Comparison of ENCODE assay signal across 1 cellular context in genomic region chrX:123256378-123256777, GRCh38.
TF ChIP-seq lines count a peak whose summit lies in the region.

No MANE protein-coding gene starts in this region.

TF ChIP-seq in GM12878, 131 proteins besides CTCF, POLR2A, EP300 and RAD21 (continued from another document):
- TF ChIP-seq ZBTB40 (IDR thresholded peaks at IDR 0.05; ENCODE audit: borderline replicate concordance) (no peak), DPF2 (IDR thresholded peaks at IDR 0.05) (no peak), POLR2AphosphoS2 (IDR thresholded peaks at IDR 0.05; ENCODE audit: low read depth, low read length) (no peak), NR2C1 (IDR thresholded peaks at IDR 0.05) (peak; percentile 76), FOS (IDR thresholded peaks at IDR 0.05; ENCODE audit: borderline replicate concordance, extremely low read depth, insufficient read length) (no peak), REST (IDR thresholded peaks at IDR 0.05; ENCODE audit: low read depth, low read length) (no peak), CHD2 (IDR thresholded peaks at IDR 0.05; ENCODE audit: borderline replicate concordance, low read depth, low read length) (no peak), NR2C2 (IDR thresholded peaks at IDR 0.05; ENCODE audit: borderline replicate concordance, control insufficient read depth, insufficient read length, low read depth) (no peak), PKNOX1 (IDR thresholded peaks at IDR 0.05) (no peak), MLLT1 (IDR thresholded peaks at IDR 0.05) (no peak), MXI1 (IDR thresholded peaks at IDR 0.05; ENCODE audit: low read depth, low read length) (no peak), SIX5 (IDR thresholded peaks at IDR 0.05; ENCODE audit: low read depth, low read length, severe bottlenecking) (no peak), CBFB (IDR thresholded peaks at IDR 0.05; ENCODE audit: low read depth) (no peak), PRDM15 (CRISPR knock-in tag; IDR thresholded peaks at IDR 0.05) (no peak), EZH2 (IDR thresholded peaks at IDR 0.05; ENCODE audit: borderline replicate concordance, control insufficient read depth, low read depth, low read length) (no peak), PAX8 (IDR thresholded peaks at IDR 0.05) (no peak), BHLHE40 (IDR thresholded peaks at IDR 0.05; ENCODE audit: borderline replicate concordance in 1 of 2, low read depth in 2 of 2, low read length in 1 of 2) (no peak), TAF1 (IDR thresholded peaks at IDR 0.05; ENCODE audit: borderline replicate concordance, low read depth, low read length) (no peak), ESRRA (IDR thresholded peaks at IDR 0.05; ENCODE audit: low read length) (no peak), STAT1 (conservative IDR thresholded peaks at IDR 0.05) (no peak), ZBTB33 (IDR thresholded peaks at IDR 0.05) (no peak), ASH2L (IDR thresholded peaks at IDR 0.05; ENCODE audit: borderline replicate concordance, low read depth) (no peak), ATF7 (IDR thresholded peaks at IDR 0.05; ENCODE audit: low read depth) (no peak), E2F8 (IDR thresholded peaks at IDR 0.05; ENCODE audit: low read depth, partially characterized antibody) (no peak), RAD51 (IDR thresholded peaks at IDR 0.05) (peak; percentile 54; the same call in 1 of the 2 replicates), NBN (IDR thresholded peaks at IDR 0.05) (0 out of 2 replicates have a peak, but pooled peaks have one; percentile 48), ATF3 (IDR thresholded peaks at IDR 0.05; ENCODE audit: borderline replicate concordance, extremely low read depth, low read depth, low read length) (no peak), SMAD5 (IDR thresholded peaks at IDR 0.05; ENCODE audit: low read depth) (no peak), BMI1 (IDR thresholded peaks at IDR 0.05; ENCODE audit: borderline replicate concordance) (no peak), JUND (IDR thresholded peaks at IDR 0.05; ENCODE audit: low read depth, low read length) (no peak), E4F1 (IDR thresholded peaks at IDR 0.05; ENCODE audit: borderline replicate concordance, partially characterized antibody) (no peak), CHD1 (IDR thresholded peaks at IDR 0.05; ENCODE audit: low read depth, low read length) (no peak), ZNF217 (IDR thresholded peaks at IDR 0.05) (no peak), SUPT20H (IDR thresholded peaks at IDR 0.05; ENCODE audit: borderline replicate concordance, control insufficient read depth, low read depth, low read length) (no peak)
